In the genomic region with DNA sequence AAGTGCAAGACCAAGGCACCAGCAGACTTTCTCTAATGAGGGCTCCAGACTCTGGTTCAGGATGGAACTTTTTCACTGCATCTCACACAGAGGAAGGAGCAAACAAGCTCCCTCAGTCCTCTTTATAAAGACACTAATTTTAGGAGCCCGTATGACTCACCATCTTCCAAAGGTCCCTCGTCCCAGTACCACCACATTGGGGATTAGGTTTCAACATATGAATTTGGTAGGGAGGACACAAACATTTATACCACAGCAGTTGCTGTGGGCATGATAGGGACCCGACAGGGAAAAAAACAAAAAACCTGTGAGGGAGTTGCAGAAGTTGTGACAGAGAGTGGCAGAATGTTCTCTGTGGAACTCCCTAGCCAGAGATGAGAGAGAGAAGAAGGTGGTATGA, we compare ENCODE assay signal across 29 cellular contexts. TPM values are rescaled to one million over a fixed set of nuclear protein-coding genes. Genes with fewer than 3 reads are reported as not detected.
"Had no signal": no experiment of that assay in that cellular context is flagged by ENCODE, and none has a peak within 500 bp of the region (broad histone marks: within the 10 kb centered on the region; RNA-seq: fewer than 3 reads in every experiment).

No MANE protein-coding gene starts in this region.

- H3K4me1 Mint-ChIP-seq: stimulated activated effector memory CD8-positive, alpha-beta T cell treated with anti-CD3 and anti-CD28 coated beads, Interleukin-12 subunit alpha, Interleukin-12 subunit beta, amount 100 ng/mL, for 72 hours; stimulated activated memory B cell treated with anti-CD40 and anti-IgM and Interleukin-4, amounts not matched to agents 10 μg/mL and 1 μg/mL and 100 μg/mL, for 72 hours; stimulated activated naive B cell treated with anti-CD40 and anti-IgM and Interleukin-4, amounts not matched to agents 10 μg/mL and 1 μg/mL and 100 μg/mL, for 72 hours; stimulated activated naive CD8-positive, alpha-beta T cell treated with anti-CD3 and anti-CD28 coated beads, Interleukin-15, amount 100 ng/mL, for 72 hours had no signal

- H3K27ac Mint-ChIP-seq: stimulated activated effector memory CD8-positive, alpha-beta T cell treated with anti-CD3 and anti-CD28 coated beads, Interleukin-12 subunit alpha, Interleukin-12 subunit beta, amount 100 ng/mL, for 72 hours; stimulated activated memory B cell treated with anti-CD40 and anti-IgM and Interleukin-4, amounts not matched to agents 10 μg/mL and 1 μg/mL and 100 μg/mL, for 72 hours; stimulated activated naive B cell treated with anti-CD40 and anti-IgM and Interleukin-4, amounts not matched to agents 10 μg/mL and 1 μg/mL and 100 μg/mL, for 72 hours; stimulated activated naive CD8-positive, alpha-beta T cell treated with anti-CD3 and anti-CD28 coated beads, Interleukin-15, amount 100 ng/mL, for 72 hours; stimulated activated naive CD8-positive, alpha-beta T cell treated with anti-CD3 and anti-CD28 coated beads, Interleukin-15, Interleukin-2, amounts not matched to agents 100 ng/mL and 50 ng/mL, for 24 hours; type B pancreatic cell had no signal

- ATAC-seq: stimulated activated effector memory CD8-positive, alpha-beta T cell treated with anti-CD3 and anti-CD28 coated beads, Interleukin-12 subunit alpha, Interleukin-12 subunit beta, amount 100 ng/mL, for 72 hours; stimulated activated memory B cell treated with anti-CD40 and anti-IgM and Interleukin-4, amounts not matched to agents 10 μg/mL and 1 μg/mL and 100 μg/mL, for 72 hours; stimulated activated naive B cell treated with anti-CD40 and anti-IgM and Interleukin-4, amounts not matched to agents 10 μg/mL and 1 μg/mL and 100 μg/mL, for 72 hours; stimulated activated naive CD8-positive, alpha-beta T cell treated with anti-CD3 and anti-CD28 coated beads, Interleukin-15, amount 100 ng/mL, for 72 hours; stimulated activated naive CD8-positive, alpha-beta T cell treated with anti-CD3 and anti-CD28 coated beads, Interleukin-15, Interleukin-2, amounts not matched to agents 100 U/mL and 50 U/mL, for 24 hours; upper lobe of right lung had no signal

- H3K27ac ChIP-seq: stomach, suprapubic skin, testis, thoracic aorta, thyroid gland, tibial artery, tibial nerve, transverse colon, upper lobe of left lung, upper lobe of right lung, uterus, vagina had no signal

- H3K4me3 ChIP-seq: stomach, suprapubic skin, testis, thoracic aorta, thyroid gland, tibial artery, tibial nerve, transverse colon, upper lobe of left lung, upper lobe of right lung, uterus, vagina had no signal

- H3K4me1 ChIP-seq: stomach, suprapubic skin, testis, tibial artery, tibial nerve, transverse colon, upper lobe of left lung, upper lobe of right lung, uterus, vagina had no signal

- H3K9me3 ChIP-seq: suprapubic skin, testis, thoracic aorta, thyroid gland, tibial artery, tibial nerve, transverse colon, upper lobe of left lung, upper lobe of right lung, uterus, vagina had no signal

- DNase-seq: stimulated activated CD4-positive, alpha-beta T cell treated with anti-CD3 and anti-CD28 coated beads, Interleukin-2, amount 100 ng/mL, for 48 hours; stimulated activated CD4-positive, alpha-beta T cell treated with anti-CD3 and anti-CD28 coated beads, Interleukin-4, amount 100 ng/mL, for 1 hour; stimulated activated CD4-positive, alpha-beta T cell treated with anti-CD3 and anti-CD28 coated beads, Interleukin-4, amount 100 ng/mL, for 24 hours; stimulated activated CD4-positive, alpha-beta T cell treated with anti-CD3 and anti-CD28 coated beads, Interleukin-4, amount 100 ng/mL, for 4 hours; stimulated activated CD8-positive, alpha-beta memory T cell treated with anti-CD3 and anti-CD28 coated beads, Interleukin-4, amount 100 ng/mL, for 48 hours; stimulated activated naive B cell treated with anti-CD40 and anti-IgM and Interleukin-4, amounts not matched to agents 10 μg/mL and 1 μg/mL and 100 μg/mL, for 72 hours; stimulated activated naive CD4-positive, alpha-beta T cell; stimulated activated naive CD4-positive, alpha-beta T cell treated with Interleukin-2 at 50 U/mL for 16 hours; stimulated activated naive CD8-positive, alpha-beta T cell treated with anti-CD3 and anti-CD28 coated beads, Interleukin-15, amount 100 ng/mL, for 72 hours; stimulated activated naive CD8-positive, alpha-beta T cell treated with anti-CD3 and anti-CD28 coated beads, Interleukin-15, Interleukin-2, amounts not matched to agents 100 U/mL and 50 U/mL, for 24 hours; stomach; substantia nigra; testis; thyroid gland; tibial artery; transverse colon; upper lobe of left lung; upper lobe of right lung; uterus had no signal

- H3K9me3 Mint-ChIP-seq: stimulated activated effector memory CD8-positive, alpha-beta T cell treated with anti-CD3 and anti-CD28 coated beads, Interleukin-12 subunit alpha, Interleukin-12 subunit beta, amount 100 ng/mL, for 72 hours; stimulated activated naive CD8-positive, alpha-beta T cell treated with anti-CD3 and anti-CD28 coated beads, Interleukin-15, amount 100 ng/mL, for 72 hours; stimulated activated naive CD8-positive, alpha-beta T cell treated with anti-CD3 and anti-CD28 coated beads, Interleukin-15, Interleukin-2, amounts not matched to agents 100 ng/mL and 50 ng/mL, for 24 hours; type B pancreatic cell had no signal

- H3K36me3 ChIP-seq: stomach, suprapubic skin, thoracic aorta, thyroid gland, tibial artery, tibial nerve, transverse colon, upper lobe of left lung, upper lobe of right lung, uterus, vagina had no signal

- H3K36me3 Mint-ChIP-seq: stimulated activated effector memory CD8-positive, alpha-beta T cell treated with anti-CD3 and anti-CD28 coated beads, Interleukin-12 subunit alpha, Interleukin-12 subunit beta, amount 100 ng/mL, for 72 hours; stimulated activated naive B cell treated with anti-CD40 and anti-IgM and Interleukin-4, amounts not matched to agents 10 μg/mL and 1 μg/mL and 100 μg/mL, for 72 hours; type B pancreatic cell had no signal

- H3K4me3 Mint-ChIP-seq: stimulated activated effector memory CD8-positive, alpha-beta T cell treated with anti-CD3 and anti-CD28 coated beads, Interleukin-12 subunit alpha, Interleukin-12 subunit beta, amount 100 ng/mL, for 72 hours; stimulated activated memory B cell treated with anti-CD40 and anti-IgM and Interleukin-4, amounts not matched to agents 10 μg/mL and 1 μg/mL and 100 μg/mL, for 72 hours; stimulated activated naive B cell treated with anti-CD40 and anti-IgM and Interleukin-4, amounts not matched to agents 10 μg/mL and 1 μg/mL and 100 μg/mL, for 72 hours; stimulated activated naive CD8-positive, alpha-beta T cell treated with anti-CD3 and anti-CD28 coated beads, Interleukin-15, amount 100 ng/mL, for 72 hours; stimulated activated naive CD8-positive, alpha-beta T cell treated with anti-CD3 and anti-CD28 coated beads, Interleukin-15, Interleukin-2, amounts not matched to agents 100 ng/mL and 50 ng/mL, for 24 hours; type B pancreatic cell had no signal

- H3K27me3 ChIP-seq: testis, thyroid gland, tibial artery, tibial nerve, upper lobe of left lung, uterus, vagina had no signal

RNA-seq across cellular contexts. Expression of a gene that starts 6.5 kb away (rescaled TPM):
- total RNA-seq: stomach, suprapubic skin, thoracic aorta, tibial nerve, transverse colon, upper lobe of right lung, ureter, uterus, vagina had no signal
- polyA plus RNA-seq: stomach, urinary bladder had no signal
